Comparison of ENCODE assay signal across 8 cellular contexts in the genomic region with DNA sequence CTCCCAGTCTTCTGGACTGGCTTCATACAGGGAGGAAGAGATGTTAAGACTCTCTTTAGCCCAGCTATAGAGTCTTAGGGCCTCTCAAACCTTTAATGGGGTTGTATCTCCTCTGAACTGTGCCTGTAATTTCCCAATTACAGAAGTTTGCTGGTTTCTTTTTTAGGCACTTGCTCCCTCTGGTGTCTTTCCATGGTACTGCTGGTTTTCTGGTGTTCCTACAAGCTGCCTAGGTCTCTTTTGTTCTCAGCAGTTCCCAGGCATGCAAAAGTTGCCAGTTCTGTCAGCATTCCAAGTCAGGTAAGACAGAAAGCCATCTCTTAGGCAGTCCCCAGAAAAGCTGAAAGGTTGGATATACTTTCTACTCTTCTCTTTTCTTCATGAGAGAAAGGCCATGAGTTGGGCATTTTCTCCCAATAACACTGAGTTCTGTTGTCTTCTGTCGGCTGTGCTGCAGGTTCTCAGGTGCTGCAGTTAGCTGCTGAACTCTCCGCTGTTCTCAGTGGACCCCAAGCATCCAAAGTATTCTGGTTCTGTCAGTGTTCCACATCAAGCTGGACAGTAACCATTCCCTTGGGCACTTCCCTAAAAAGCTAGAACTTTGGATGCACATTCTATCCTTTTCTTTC. TPM values are rescaled to one million over a fixed set of nuclear protein-coding genes. Genes with fewer than 3 reads are reported as not detected.
DNase-seq lines count a peak whose midpoint lies in the region; ATAC-seq and TF ChIP-seq lines count a peak whose summit lies in the region.

No MANE protein-coding gene starts in this region.

- H3K27me3 ChIP-seq in BJ (ENCODE audit: control insufficient read depth, insufficient read depth, low read length) (no peaks in the 10 kb centered on the region), neuronal stem cell (ENCODE audit: control insufficient read depth in 3 of 3, insufficient read depth in 3 of 3, low read depth in 1 of 3, low read length in 3 of 3) (no peaks in the 10 kb centered on the region), gastrocnemius medialis (no peaks in the 10 kb centered on the region)

- H3K79me1 ChIP-seq in neuronal stem cell (ENCODE audit: low read depth, low read length), result no peaks in the 10 kb centered on the region

- no peak for TF ChIP-seq POLR2A in gastrocnemius medialis (IDR thresholded peaks at IDR 0.05)

- H3K36me3 ChIP-seq in BJ (ENCODE audit: control insufficient read depth, insufficient read depth, low read length), result no peaks in the 10 kb centered on the region
- peaks cover 0 to 2% of the 10 kb centered on the region in 2 donors for H3K36me3 ChIP-seq in neuronal stem cell (replicated peaks in 1 of 2; ENCODE audit: control insufficient read depth in 2 of 2, insufficient read depth in 2 of 2, low read length in 2 of 2)
- no peaks in the 10 kb centered on the region for H3K36me3 ChIP-seq in gastrocnemius medialis

- intact Hi-C loops in gastrocnemius medialis (cut with DNase I; ENCODE audit: low total_unique reads), result no loop called here

- no peak overlapping the region for H4K91ac ChIP-seq in neuronal stem cell (ENCODE audit: low read depth, low read length, poor library complexity)

- H3K18ac ChIP-seq in neuronal stem cell (ENCODE audit: low read length), result no peak overlapping the region

- in situ Hi-C loops in GM13977 (cut with MboI; ENCODE audit: low pct_unique_long_range_greater_than_20kb, low sequenced_read_pairs, unreplicated experiment), result no loop called here
- in situ Hi-C loops in gastrocnemius medialis (cut with MboI; ENCODE audit: low sequenced_read_pairs in 4 of 4), result no loop called here

- no peak overlapping the region for H2AFZ ChIP-seq in neuronal stem cell (ENCODE audit: low read length)

- ATAC-seq in GM19455 (IDR thresholded peaks at IDR 0.05; ENCODE audit: unreplicated experiment) (no peak), gastrocnemius medialis (no peak)

- TF ChIP-seq CTCF in BJ (IDR thresholded peaks at IDR 0.05; ENCODE audit: insufficient read depth, low read depth, low read length), result peak; percentile 89
- peak; percentile 84 for TF ChIP-seq CTCF in GM13977 (IDR thresholded peaks at IDR 0.05; ENCODE audit: extremely low read depth, insufficient read depth, missing control alignments)
- TF ChIP-seq CTCF in WI38 (IDR thresholded peaks at IDR 0.05; ENCODE audit: low read depth, low read length), result peak; percentile 84
- peak; percentile 87 for TF ChIP-seq CTCF in epithelial cell of esophagus (IDR thresholded peaks at IDR 0.05; ENCODE audit: insufficient read depth, low read depth, low read length, missing control alignments)
- TF ChIP-seq CTCF in gastrocnemius medialis (IDR thresholded peaks at IDR 0.05 in 4 of 5, conservative IDR thresholded peaks at IDR 0.05 in 1 of 5), result peak in 2 of 5 experiments; percentile 37 to 39

- H2BK12ac ChIP-seq in neuronal stem cell (ENCODE audit: low read length), result no peak overlapping the region

- no peak overlapping the region for H2AK5ac ChIP-seq in neuronal stem cell (ENCODE audit: low read depth, low read length)

- no peak overlapping the region for H3K4me2 ChIP-seq in neuronal stem cell (ENCODE audit: insufficient read depth, low read length, poor library complexity, severe bottlenecking)

- H3K4me1 ChIP-seq in neuronal stem cell (ENCODE audit: control insufficient read depth in 2 of 2, insufficient read depth in 1 of 2, low read depth in 1 of 2, low read length in 2 of 2), result peaks cover 0 to 2% of the 10 kb centered on the region in 2 donors
- no peaks in the 10 kb centered on the region for H3K4me1 ChIP-seq in gastrocnemius medialis

- DNase-seq in BJ (ENCODE audit: low read depth), result no peak
- peak; percentile 48 for DNase-seq in GM13977 (ENCODE audit: low spot score)
- peak; percentile 53 for DNase-seq in NCI-H2029 treated with DMSO at 0.1 percent for 48 hours (lab: John Stamatoyannopoulos, UW)
- peak; percentile 80 for DNase-seq in epithelial cell of esophagus (ENCODE audit: low read depth)
- DNase-seq in neuronal stem cell (ENCODE audit: low spot score), result peak; percentile 63
- no peak for DNase-seq in gastrocnemius medialis

- POLR2A ChIA-PET in BJ (lab: Charles Lee), result interaction anchor here (1.1 kb wide), 1 partner anchor 9 kb away, joined by 3 read pairs; no protein-coding TSS in a partner anchor

- no peak overlapping the region for H3K27ac ChIP-seq in neuronal stem cell (replicated peaks; ENCODE audit: low read length)
- H3K27ac ChIP-seq in gastrocnemius medialis, result no peak overlapping the region

- no peak overlapping the region for H2BK120ac ChIP-seq in neuronal stem cell (ENCODE audit: low read depth, low read length)

- no peak overlapping the region for H3K23ac ChIP-seq in neuronal stem cell (ENCODE audit: low read depth, low read length, poor library complexity)

- H4K8ac ChIP-seq in neuronal stem cell (ENCODE audit: low read depth, low read length), result peak overlapping the region; percentile 31

- CTCF ChIA-PET in BJ (lab: Yijun Ruan, JAX), result interaction anchor here (0.6 to 2.7 kb wide), 26 partner anchors 8 to 436 kb away, joined by 3 to 17 read pairs (median 4); no protein-coding TSS in a partner anchor

- H2BK15ac ChIP-seq in neuronal stem cell (ENCODE audit: low read length), result no peak overlapping the region

- no CpG with 5 or more reads among the region's 2 CpGs for WGBS in neuronal stem cell (ENCODE audit: extremely low coverage in 2 of 2, insufficient read length in 2 of 2, insufficient replicate concordance in 1 of 2), 2 donors

- no peak overlapping the region for H3K9ac ChIP-seq in neuronal stem cell (ENCODE audit: low read depth, low read length, poor library complexity)

- H3K4me3 ChIP-seq in BJ (ENCODE audit: low read depth, low read length), result no peak overlapping the region
- H3K4me3 ChIP-seq in WI38 (ENCODE audit: low read depth, low read length), result no peak overlapping the region
- no peak overlapping the region for H3K4me3 ChIP-seq in epithelial cell of esophagus (ENCODE audit: low read length)
- no peak overlapping the region for H3K4me3 ChIP-seq in neuronal stem cell (ENCODE audit: low read length in 2 of 2)
- H3K4me3 ChIP-seq in gastrocnemius medialis, result no peak overlapping the region

- peaks cover 3 to 33% of the 10 kb centered on the region in 2 donors for H3K9me3 ChIP-seq in neuronal stem cell (replicated peaks in 1 of 2; ENCODE audit: control insufficient read depth in 2 of 2, insufficient read depth in 1 of 2, low read depth in 1 of 2, low read length in 2 of 2)
- no peaks in the 10 kb centered on the region for H3K9me3 ChIP-seq in gastrocnemius medialis

- H2BK5ac ChIP-seq in neuronal stem cell (ENCODE audit: low read length), result no peak overlapping the region

- no peak overlapping the region for H3K14ac ChIP-seq in neuronal stem cell (ENCODE audit: low read length)

- no peak overlapping the region for H3K4ac ChIP-seq in neuronal stem cell (ENCODE audit: low read length)

RNA-seq across cellular contexts. Expression of gene EHHADH, which starts 54.4 kb away (rescaled TPM):
- polyA plus RNA-seq in BJ (2011; rRNA removed), result 5.2 and 6.0 TPM in 2 replicates
- 5.1 and 6.3 TPM in 2 replicates for polyA minus RNA-seq in BJ (2011; rRNA and poly(A)+ RNA removed)
- 1.9 TPM for polyA plus RNA-seq in neuronal stem cell (2013, experiment 1 of 2)
- polyA plus RNA-seq in neuronal stem cell (2013, experiment 2 of 2), result 2.6 TPM
- total RNA-seq in gastrocnemius medialis, result 1 to 10 TPM; 1.4 to 3.4 (median 1.7) TPM

RNA-seq across cellular contexts. Expression of gene MAP3K13, which starts 54.7 kb away (rescaled TPM):
- polyA plus RNA-seq in BJ (2011; rRNA removed), result 8.9 and 16.1 TPM in 2 replicates
- polyA minus RNA-seq in BJ (2011; rRNA and poly(A)+ RNA removed), result 5.0 and 6.7 TPM in 2 replicates
- 57.7 TPM for polyA plus RNA-seq in neuronal stem cell (2013, experiment 1 of 2)
- 65.0 TPM for polyA plus RNA-seq in neuronal stem cell (2013, experiment 2 of 2)
- total RNA-seq in gastrocnemius medialis, result 1 to 10 TPM; 1.6 to 6.5 (median 4.6) TPM

Comparison
In these comparisons a context has a peak if more than half of its experiments do, and no peak if none do; other contexts are left out.
1. DNase-seq: peak in GM13977 (single experiment), NCI-H2029 treated with DMSO at 0.1 percent for 48 hours (single experiment), epithelial cell of esophagus (single experiment) and neuronal stem cell (single experiment); none in BJ (single experiment) and gastrocnemius medialis (0 of 2).